1 cellular context compared by ENCODE assay signal in genomic region chr2:11829947-11830707, GRCh38.
A peak's percentile ranks its signal among the peaks of the same experiment; 100 is the strongest.
TF ChIP-seq lines count a peak whose summit lies in the region.

No MANE protein-coding gene starts in this region.

TF ChIP-seq in K562, 482 proteins besides CTCF, POLR2A, EP300 and RAD21 (continued from another document and continues in another):
- 0 out of 2 replicates have a peak, but pooled peaks have one; percentile 19 for TF ChIP-seq ZNF740 (CRISPR knock-in tag; IDR thresholded peaks at IDR 0.05)
- TF ChIP-seq ZNF740 (tag; IDR thresholded peaks at IDR 0.05): 0 out of 4 replicates have a peak, but pooled peaks of 1 of the 2 experiments have one; percentile 42
- no peak for TF ChIP-seq SRF (CRISPR knock-in tag; IDR thresholded peaks at IDR 0.05)
- no peak for TF ChIP-seq TEAD2 (tag; IDR thresholded peaks at IDR 0.05)
- peak; percentile 31; the same call in 1 of the 2 replicates for TF ChIP-seq NFATC3 (IDR thresholded peaks at IDR 0.05)
- no peak; the same call in 1 of the 2 replicates for TF ChIP-seq ZKSCAN1 (IDR thresholded peaks at IDR 0.05; ENCODE audit: low read depth, low read length)
- no peak for TF ChIP-seq TCF7L2 (IDR thresholded peaks at IDR 0.05; ENCODE audit: low read depth, low read length)
- no peak for TF ChIP-seq RNF219 (CRISPR knock-in tag; IDR thresholded peaks at IDR 0.05)
- TF ChIP-seq CHCHD3 (CRISPR knock-in tag; IDR thresholded peaks at IDR 0.05): no peak
- TF ChIP-seq, protein P1, sequence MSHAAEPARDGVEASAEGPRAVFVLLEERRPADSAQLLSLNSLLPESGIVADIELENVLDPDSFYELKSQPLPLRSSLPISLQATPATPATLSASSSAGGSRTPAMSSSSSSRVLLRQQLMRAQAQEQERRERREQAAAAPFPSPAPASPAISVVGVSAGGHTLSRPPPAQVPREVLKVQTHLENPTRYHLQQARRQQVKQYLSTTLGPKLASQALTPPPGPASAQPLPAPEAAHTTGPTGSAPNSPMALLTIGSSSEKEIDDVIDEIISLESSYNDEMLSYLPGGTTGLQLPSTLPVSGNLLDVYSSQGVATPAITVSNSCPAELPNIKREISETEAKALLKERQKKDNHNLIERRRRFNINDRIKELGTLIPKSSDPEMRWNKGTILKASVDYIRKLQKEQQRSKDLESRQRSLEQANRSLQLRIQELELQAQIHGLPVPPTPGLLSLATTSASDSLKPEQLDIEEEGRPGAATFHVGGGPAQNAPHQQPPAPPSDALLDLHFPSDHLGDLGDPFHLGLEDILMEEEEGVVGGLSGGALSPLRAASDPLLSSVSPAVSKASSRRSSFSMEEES (CRISPR knock-in tag; IDR thresholded peaks at IDR 0.05): no peak
- no peak for TF ChIP-seq PHB2 (IDR thresholded peaks at IDR 0.05; ENCODE audit: low read depth)
- peak; percentile 55; the same call in 1 of the 2 replicates for TF ChIP-seq SMAD4 (CRISPR knock-in tag; conservative IDR thresholded peaks at IDR 0.05)
- TF ChIP-seq CTCFL (IDR thresholded peaks at IDR 0.05; ENCODE audit: borderline replicate concordance, insufficient read depth, low read depth, low read length, poor library complexity, severe bottlenecking): no peak
- TF ChIP-seq, protein P2, sequence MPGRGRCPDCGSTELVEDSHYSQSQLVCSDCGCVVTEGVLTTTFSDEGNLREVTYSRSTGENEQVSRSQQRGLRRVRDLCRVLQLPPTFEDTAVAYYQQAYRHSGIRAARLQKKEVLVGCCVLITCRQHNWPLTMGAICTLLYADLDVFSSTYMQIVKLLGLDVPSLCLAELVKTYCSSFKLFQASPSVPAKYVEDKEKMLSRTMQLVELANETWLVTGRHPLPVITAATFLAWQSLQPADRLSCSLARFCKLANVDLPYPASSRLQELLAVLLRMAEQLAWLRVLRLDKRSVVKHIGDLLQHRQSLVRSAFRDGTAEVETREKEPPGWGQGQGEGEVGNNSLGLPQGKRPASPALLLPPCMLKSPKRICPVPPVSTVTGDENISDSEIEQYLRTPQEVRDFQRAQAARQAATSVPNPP (IDR thresholded peaks at IDR 0.05; ENCODE audit: borderline replicate concordance, insufficient read depth, insufficient read length): no peak
- TF ChIP-seq NCOR1 (IDR thresholded peaks at IDR 0.05): 0 out of 2 replicates have a peak, but pooled peaks have one; percentile 28
- TF ChIP-seq, protein P3, sequence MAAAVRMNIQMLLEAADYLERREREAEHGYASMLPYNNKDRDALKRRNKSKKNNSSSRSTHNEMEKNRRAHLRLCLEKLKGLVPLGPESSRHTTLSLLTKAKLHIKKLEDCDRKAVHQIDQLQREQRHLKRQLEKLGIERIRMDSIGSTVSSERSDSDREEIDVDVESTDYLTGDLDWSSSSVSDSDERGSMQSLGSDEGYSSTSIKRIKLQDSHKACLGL (CRISPR knock-in tag; IDR thresholded peaks at IDR 0.05; ENCODE audit: borderline replicate concordance, poor library complexity, severe bottlenecking): no peak
- no peak for TF ChIP-seq KDM2B (CRISPR knock-in tag; IDR thresholded peaks at IDR 0.05)
- no peak for TF ChIP-seq ZNF436 (CRISPR knock-in tag; IDR thresholded peaks at IDR 0.05)
- no peak for TF ChIP-seq HNRNPH1 (optimal IDR thresholded peaks at IDR 0.05; ENCODE audit: low read depth, low read length)
- TF ChIP-seq ETS1 (conservative IDR thresholded peaks at IDR 0.05; ENCODE audit: control insufficient read depth, low read depth, low read length): peak; percentile 69; the same call in 1 of the 2 replicates
- no peak; the same call in 1 of the 2 replicates for TF ChIP-seq ZBTB17 (CRISPR knock-in tag; IDR thresholded peaks at IDR 0.05)
- TF ChIP-seq ELF4 (CRISPR knock-in tag; IDR thresholded peaks at IDR 0.05): no peak
- no peak for TF ChIP-seq CBX3 (IDR thresholded peaks at IDR 0.05; ENCODE audit: borderline replicate concordance in 1 of 2, low read length in 2 of 2)
- peak in 1 of 2 experiments; percentile 30; a peak in 2 of 4 replicates for TF ChIP-seq KDM1A (IDR thresholded peaks at IDR 0.05)
- TF ChIP-seq CEBPB (tag; IDR thresholded peaks at IDR 0.05): peak; percentile 85
- TF ChIP-seq MIER1 (IDR thresholded peaks at IDR 0.05; ENCODE audit: low read depth): no peak
- TF ChIP-seq, protein P4, sequence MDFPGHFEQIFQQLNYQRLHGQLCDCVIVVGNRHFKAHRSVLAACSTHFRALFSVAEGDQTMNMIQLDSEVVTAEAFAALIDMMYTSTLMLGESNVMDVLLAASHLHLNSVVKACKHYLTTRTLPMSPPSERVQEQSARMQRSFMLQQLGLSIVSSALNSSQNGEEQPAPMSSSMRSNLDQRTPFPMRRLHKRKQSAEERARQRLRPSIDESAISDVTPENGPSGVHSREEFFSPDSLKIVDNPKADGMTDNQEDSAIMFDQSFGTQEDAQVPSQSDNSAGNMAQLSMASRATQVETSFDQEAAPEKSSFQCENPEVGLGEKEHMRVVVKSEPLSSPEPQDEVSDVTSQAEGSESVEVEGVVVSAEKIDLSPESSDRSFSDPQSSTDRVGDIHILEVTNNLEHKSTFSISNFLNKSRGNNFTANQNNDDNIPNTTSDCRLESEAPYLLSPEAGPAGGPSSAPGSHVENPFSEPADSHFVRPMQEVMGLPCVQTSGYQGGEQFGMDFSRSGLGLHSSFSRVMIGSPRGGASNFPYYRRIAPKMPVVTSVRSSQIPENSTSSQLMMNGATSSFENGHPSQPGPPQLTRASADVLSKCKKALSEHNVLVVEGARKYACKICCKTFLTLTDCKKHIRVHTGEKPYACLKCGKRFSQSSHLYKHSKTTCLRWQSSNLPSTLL (IDR thresholded peaks at IDR 0.05): no peak
- TF ChIP-seq JUN (IDR thresholded peaks at IDR 0.05; ENCODE audit: borderline replicate concordance, low read depth, low read length): peak; percentile 86
- no peak for TF ChIP-seq JUN (CRISPR knock-in tag; IDR thresholded peaks at IDR 0.05; ENCODE audit: borderline replicate concordance)
- TF ChIP-seq MECOM (CRISPR knock-in tag; IDR thresholded peaks at IDR 0.05): no peak
- no peak for TF ChIP-seq ZNF146 (CRISPR knock-in tag; IDR thresholded peaks at IDR 0.05; ENCODE audit: unreplicated experiment)
- peak; percentile 93 for TF ChIP-seq LEF1 (IDR thresholded peaks at IDR 0.05)
- TF ChIP-seq DDX20 (tag; IDR thresholded peaks at IDR 0.05; ENCODE audit: low read depth): no peak
- TF ChIP-seq, protein P5, sequence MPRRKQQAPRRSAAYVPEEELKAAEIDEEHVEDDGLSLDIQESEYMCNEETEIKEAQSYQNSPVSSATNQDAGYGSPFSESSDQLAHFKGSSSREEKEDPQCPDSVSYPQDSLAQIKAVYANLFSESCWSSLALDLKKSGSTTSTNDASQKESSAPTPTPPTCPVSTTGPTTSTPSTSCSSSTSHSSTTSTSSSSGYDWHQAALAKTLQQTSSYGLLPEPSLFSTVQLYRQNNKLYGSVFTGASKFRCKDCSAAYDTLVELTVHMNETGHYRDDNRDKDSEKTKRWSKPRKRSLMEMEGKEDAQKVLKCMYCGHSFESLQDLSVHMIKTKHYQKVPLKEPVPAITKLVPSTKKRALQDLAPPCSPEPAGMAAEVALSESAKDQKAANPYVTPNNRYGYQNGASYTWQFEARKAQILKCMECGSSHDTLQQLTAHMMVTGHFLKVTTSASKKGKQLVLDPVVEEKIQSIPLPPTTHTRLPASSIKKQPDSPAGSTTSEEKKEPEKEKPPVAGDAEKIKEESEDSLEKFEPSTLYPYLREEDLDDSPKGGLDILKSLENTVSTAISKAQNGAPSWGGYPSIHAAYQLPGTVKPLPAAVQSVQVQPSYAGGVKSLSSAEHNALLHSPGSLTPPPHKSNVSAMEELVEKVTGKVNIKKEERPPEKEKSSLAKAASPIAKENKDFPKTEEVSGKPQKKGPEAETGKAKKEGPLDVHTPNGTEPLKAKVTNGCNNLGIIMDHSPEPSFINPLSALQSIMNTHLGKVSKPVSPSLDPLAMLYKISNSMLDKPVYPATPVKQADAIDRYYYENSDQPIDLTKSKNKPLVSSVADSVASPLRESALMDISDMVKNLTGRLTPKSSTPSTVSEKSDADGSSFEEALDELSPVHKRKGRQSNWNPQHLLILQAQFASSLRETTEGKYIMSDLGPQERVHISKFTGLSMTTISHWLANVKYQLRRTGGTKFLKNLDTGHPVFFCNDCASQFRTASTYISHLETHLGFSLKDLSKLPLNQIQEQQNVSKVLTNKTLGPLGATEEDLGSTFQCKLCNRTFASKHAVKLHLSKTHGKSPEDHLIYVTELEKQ (CRISPR knock-in tag; IDR thresholded peaks at IDR 0.05): no peak
- peak; percentile 42 for TF ChIP-seq NFIC (IDR thresholded peaks at IDR 0.05)
- TF ChIP-seq ARID3B (CRISPR knock-in tag; IDR thresholded peaks at IDR 0.05; ENCODE audit: borderline replicate concordance): no peak
- TF ChIP-seq RBM15 (IDR thresholded peaks at IDR 0.05; ENCODE audit: insufficient read depth, low read length): no peak
- TF ChIP-seq SMARCA4 (IDR thresholded peaks at IDR 0.05): peak; percentile 95
- TF ChIP-seq ZNF232 (CRISPR knock-in tag; IDR thresholded peaks at IDR 0.05): no peak
- no peak for TF ChIP-seq HNRNPLL (IDR thresholded peaks at IDR 0.05; ENCODE audit: low read depth, low read length, poor library complexity, severe bottlenecking)
- TF ChIP-seq RBM34 (IDR thresholded peaks at IDR 0.05; ENCODE audit: borderline replicate concordance, insufficient read depth, low read length): no peak
- no peak for TF ChIP-seq HDAC6 (IDR thresholded peaks at IDR 0.05; ENCODE audit: low read depth, low read length)
- no peak for TF ChIP-seq MCM5 (IDR thresholded peaks at IDR 0.05; ENCODE audit: low read depth)
- TF ChIP-seq FOXK1 (CRISPR knock-in tag; IDR thresholded peaks at IDR 0.05; ENCODE audit: borderline replicate concordance): no peak
- TF ChIP-seq SRSF1 (IDR thresholded peaks at IDR 0.05; ENCODE audit: low read depth, low read length): no peak
- TF ChIP-seq, protein P6, sequence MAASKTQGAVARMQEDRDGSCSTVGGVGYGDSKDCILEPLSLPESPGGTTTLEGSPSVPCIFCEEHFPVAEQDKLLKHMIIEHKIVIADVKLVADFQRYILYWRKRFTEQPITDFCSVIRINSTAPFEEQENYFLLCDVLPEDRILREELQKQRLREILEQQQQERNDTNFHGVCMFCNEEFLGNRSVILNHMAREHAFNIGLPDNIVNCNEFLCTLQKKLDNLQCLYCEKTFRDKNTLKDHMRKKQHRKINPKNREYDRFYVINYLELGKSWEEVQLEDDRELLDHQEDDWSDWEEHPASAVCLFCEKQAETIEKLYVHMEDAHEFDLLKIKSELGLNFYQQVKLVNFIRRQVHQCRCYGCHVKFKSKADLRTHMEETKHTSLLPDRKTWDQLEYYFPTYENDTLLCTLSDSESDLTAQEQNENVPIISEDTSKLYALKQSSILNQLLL (CRISPR knock-in tag; IDR thresholded peaks at IDR 0.05; ENCODE audit: borderline replicate concordance): no peak
- peak; percentile 71 for TF ChIP-seq SMC3 (conservative IDR thresholded peaks at IDR 0.05; ENCODE audit: insufficient read depth, low read depth, low read length)
- TF ChIP-seq CCNT2 (IDR thresholded peaks at IDR 0.05; ENCODE audit: borderline replicate concordance, extremely low read depth, insufficient read length, low read depth, low read length): no peak
- TF ChIP-seq TBP (optimal IDR thresholded peaks at IDR 0.05; ENCODE audit: low read depth, low read length): peak; percentile 29
